Comparison of ENCODE assay signal across 8 cellular contexts in genomic region chr16:12803203-12804093, GRCh38. TPM values are rescaled to one million over a fixed set of nuclear protein-coding genes. Genes with fewer than 3 reads are reported as not detected.
DNase-seq lines count a peak whose midpoint lies in the region; ATAC-seq, FAIRE-seq and TF ChIP-seq lines count a peak whose summit lies in the region.

Gene CPPED1 (minus strand): TSS chr16:12803887. CDS start chr16:12803776, 111 bp downstream.

- FAIRE-seq in HTR-8/SVneo (lab: Jason Lieb, UNC): no peak

- H3K79me2 ChIP-seq in OCI-LY3 (ENCODE audit: low read length): peaks cover 30% of the 10 kb centered on the region

- H3K36me3 ChIP-seq in OCI-LY3 (replicated peaks; ENCODE audit: low read depth, low read length): no peaks in the 10 kb centered on the region

- H3K27me3 ChIP-seq in OCI-LY3 (ENCODE audit: low read depth, low read length) (no peaks in the 10 kb centered on the region), mononuclear cell (ENCODE audit: insufficient read depth, low read length) (no peaks in the 10 kb centered on the region)

- H3K4me1 ChIP-seq in OCI-LY3 (ENCODE audit: low read length) (peaks cover 24% of the 10 kb centered on the region), mononuclear cell (ENCODE audit: insufficient read depth, low read length) (peaks cover 53% of the 10 kb centered on the region)

- peak within 1 kb of the TSS; percentile 87 for H3K9ac ChIP-seq in OCI-LY3 (ENCODE audit: low read length)

- H3K9me3 ChIP-seq in OCI-LY3 (ENCODE audit: insufficient read depth, low read length): no peaks in the 10 kb centered on the region
- no peaks in the 10 kb centered on the region for H3K9me3 ChIP-seq in mononuclear cell (ENCODE audit: low read depth, low read length)

- 0 out of 2 replicates have a peak, but pooled peaks have one; percentile 3 for TF ChIP-seq CTCF in OCI-LY3 (IDR thresholded peaks at IDR 0.05; ENCODE audit: low read depth, low read length)

- peak; percentile 95 for DNase-seq in COLO668 (lab: John Stamatoyannopoulos, UW; ENCODE audit: unreplicated experiment)
- DNase-seq in HTR-8/SVneo (ENCODE audit: insufficient read length, low spot score): peak; percentile 75
- DNase-seq in activated T-cell treated with anti-CD3 and anti-CD28 coated beads for 24 hours (ENCODE audit: low read depth): peak; percentile 90
- peak; percentile 91 for DNase-seq in epidermal melanocyte (ENCODE audit: insufficient read length, low spot score)
- DNase-seq in stimulated activated CD8-positive, alpha-beta memory T cell treated with anti-CD3 and anti-CD28 coated beads, Interleukin-2, amount 100 ng/mL, for 1 hour (ENCODE audit: low read depth in 2 of 2): peak; percentile 77 to 79

- H3K4me2 ChIP-seq in OCI-LY3 (ENCODE audit: low read length): peak within 1 kb of the TSS; percentile 85

- peak within 1 kb of the TSS; percentile 62; the same call in 1 of the 2 replicates for H2AFZ ChIP-seq in OCI-LY3 (ENCODE audit: low read depth, low read length)

- no peaks in the 10 kb centered on the region for H4K20me1 ChIP-seq in OCI-LY3 (ENCODE audit: insufficient read depth, low read length)

- H3K27ac ChIP-seq in OCI-LY3 (ENCODE audit: low read length): peak within 1 kb of the TSS; percentile 87

- peak; percentile 80 for ATAC-seq in GM21360 (IDR thresholded peaks at IDR 0.05; ENCODE audit: unreplicated experiment)

- H3K4me3 ChIP-seq in OCI-LY3 (ENCODE audit: low read length) (peak within 1 kb of the TSS; percentile 95), mononuclear cell (ENCODE audit: low read length) (peak within 1 kb of the TSS; percentile 90)

RNA-seq across cellular contexts. Expression of gene CPPED1, which starts in this region (rescaled TPM):
- total RNA-seq in mononuclear cell: 40.0 TPM

Comparison
In these comparisons a context has a peak if more than half of its experiments do, and no peak if none do; other contexts are left out.
1. Peak in every context shown above with its lines: DNase-seq, ATAC-seq, H3K4me3 ChIP-seq and H3K27ac ChIP-seq.